ENCODE assay signal across 12 cellular contexts in genomic region chr11:1514349-1515061, GRCh38. TPM values are rescaled to one million over a fixed set of nuclear protein-coding genes. Genes with fewer than 3 reads are reported as not detected.
DNase-seq lines count a peak whose midpoint lies in the region; ATAC-seq, FAIRE-seq and TF ChIP-seq lines count a peak whose summit lies in the region.
"Had no signal": no experiment of that assay in that cellular context is flagged by ENCODE, and none has a peak within 500 bp of the region (broad histone marks: within the 10 kb centered on the region; RNA-seq: fewer than 3 reads in every experiment).

No MANE protein-coding gene starts in this region.

- H3K27ac ChIP-seq in right cardiac atrium (ENCODE audit: low read length): no peak overlapping the region
- peak overlapping the region in 1 of 4 donors; percentile 45 for H3K27ac ChIP-seq in gastrocnemius medialis

- TF ChIP-seq POLR2A in H54 (IDR thresholded peaks at IDR 0.05; ENCODE audit: low read depth, low read length) (0 out of 2 replicates have a peak, but pooled peaks have one; percentile 11), gastrocnemius medialis (IDR thresholded peaks at IDR 0.05) (no peak)

- TF ChIP-seq CTCF in astrocyte of the cerebellum (IDR thresholded peaks at IDR 0.05; ENCODE audit: low read depth, low read length, missing control alignments) (peak; percentile 22), gastrocnemius medialis (IDR thresholded peaks at IDR 0.05 in 4 of 5, conservative IDR thresholded peaks at IDR 0.05 in 1 of 5) (no peak)

- no peaks in the 10 kb centered on the region for H3K36me3 ChIP-seq in gastrocnemius medialis
- H3K36me3 ChIP-seq: prostate gland had no signal

- H3K4me3 ChIP-seq in astrocyte of the cerebellum (ENCODE audit: low read depth, low read length): no peak overlapping the region
- no peak overlapping the region for H3K4me3 ChIP-seq in right cardiac atrium (ENCODE audit: low read length)
- H3K4me3 ChIP-seq in gastrocnemius medialis: no peak overlapping the region
- H3K4me3 ChIP-seq: prostate gland had no signal

- no peak for FAIRE-seq in H54 (lab: Jason Lieb, UNC)

- intact Hi-C loops in right cardiac atrium (cut with DNase I) (loop anchor here (2.0 to 10.0 kb wide), 3 partner anchors 310 to 312 kb away; no protein-coding TSS in a partner anchor), gastrocnemius medialis (cut with DNase I; ENCODE audit: low total_unique reads) (loop anchor here (1.0 to 10.0 kb wide), 4 partner anchors 56 to 400 kb away; no protein-coding TSS in a partner anchor)

- H3K4me1 ChIP-seq in right cardiac atrium (ENCODE audit: control insufficient read depth, insufficient read depth, low read length): peaks cover 21% of the 10 kb centered on the region
- peaks cover 38 to 47% of the 10 kb centered on the region in 2 donors for H3K4me1 ChIP-seq in gastrocnemius medialis

- DNase-seq in H54 (ENCODE audit: insufficient read length, low spot score) (no peak), astrocyte of the cerebellum (ENCODE audit: low read depth) (peak; percentile 32), right cardiac atrium (peak; percentile 60 to 85 (median 73)), gastrocnemius medialis (no peak), middle frontal gyrus (ENCODE audit: extremely low spot score, low spot score) (no peak)
- DNase-seq: activated CD4-positive, alpha-beta T cell treated with anti-CD3 and anti-CD28 coated beads for 4 hours; activated CD8-positive, alpha-beta memory T cell treated with anti-CD3 and anti-CD28 coated beads, Interleukin-2, amount 50 U/mL, for 4 hours; activated naive CD4-positive, alpha-beta T cell treated with anti-CD3 and anti-CD28 coated beads, Interleukin-2, amount 10 ng/mL, durations not matched to agents 7 days and 5 days; MM.1S had no signal

- WGBS in right cardiac atrium: 62% methylated on average over 31 of the region's 31 CpGs

- H3K27me3 ChIP-seq in right cardiac atrium (ENCODE audit: control insufficient read depth, insufficient read depth) (no peaks in the 10 kb centered on the region), gastrocnemius medialis (no peaks in the 10 kb centered on the region)

- in situ Hi-C loops in astrocyte of the cerebellum (cut with HindIII; ENCODE audit: low sequenced_read_pairs): no loop called here
- in situ Hi-C loops in gastrocnemius medialis (cut with MboI; ENCODE audit: low sequenced_read_pairs in 4 of 4): loop anchor here (25.0 kb wide), 3 partner anchors 202 to 302 kb away; partner anchors contain the start of genes MUC5B (in 3 of the 4) and TOLLIP (in 1 of the 4)

- H3K9me3 ChIP-seq in right cardiac atrium (ENCODE audit: control insufficient read depth, low read length) (no peaks in the 10 kb centered on the region), gastrocnemius medialis (no peaks in the 10 kb centered on the region)
- H3K9me3 ChIP-seq: prostate gland had no signal

- ATAC-seq in right cardiac atrium (peak; percentile 22 to 40), gastrocnemius medialis (peak; percentile 16 to 50), GM18873 (IDR thresholded peaks at IDR 0.05; ENCODE audit: low FRiP score, unreplicated experiment) (no peak), GM21390 (IDR thresholded peaks at IDR 0.05; ENCODE audit: unreplicated experiment) (no peak)

RNA-seq across cellular contexts. Expression of gene MOB2, which starts 27.9 kb away (rescaled TPM):
- 10 to 100 TPM; 35.0 to 45.0 (median 42.0) TPM for total RNA-seq in right cardiac atrium
- 40.0 TPM for polyA plus RNA-seq in right cardiac atrium
- 10 to 100 TPM; 21.1 to 71.5 (median 48.3) TPM for total RNA-seq in gastrocnemius medialis

RNA-seq across cellular contexts. Expression of gene DUSP8, which starts 57.6 kb away (rescaled TPM):
- total RNA-seq in right cardiac atrium: 10 to 100 TPM; 10.1 to 15.6 (median 12.3) TPM
- 13.3 TPM for polyA plus RNA-seq in right cardiac atrium
- 10 to 100 TPM in 1 of 4 donors, 1 to 10 TPM in 3; 2.6 to 25.9 (median 6.3) TPM for total RNA-seq in gastrocnemius medialis

Comparison
In these comparisons a context has a peak if more than half of its experiments do, and no peak if none do; other contexts are left out.
1. DNase-seq: peak in astrocyte of the cerebellum (single experiment) and right cardiac atrium (3 of 3); none in H54 (single experiment), gastrocnemius medialis (0 of 2) and middle frontal gyrus (single experiment).
2. ATAC-seq: peak in right cardiac atrium (2 of 2) and gastrocnemius medialis (2 of 2); none in GM18873 (single experiment) and GM21390 (single experiment).